32 cellular contexts compared by ENCODE assay signal in genomic region chr7:107345898-107346297, GRCh38.
"Had no signal": no experiment of that assay in that cellular context is flagged by ENCODE, and none has a peak within 500 bp of the region (broad histone marks: within the 10 kb centered on the region; RNA-seq: fewer than 3 reads in every experiment).

No MANE protein-coding gene starts in this region.

- H3K9me3 ChIP-seq: colonic mucosa, MG63, Peyer's patch had no signal

- ATAC-seq: activated CD4-positive, alpha-beta T cell treated with anti-CD3 and anti-CD28 coated beads for 36 hours; activated CD4-positive, CD25-positive, alpha-beta regulatory T cell treated with anti-CD3 and anti-CD28 coated beads, Interleukin-2, amount 50 U/mL, for 24 hours; activated CD8-positive, alpha-beta T cell treated with anti-CD3 and anti-CD28 coated beads, Interleukin-2, amount 10 ng/mL, durations not matched to agents 7 days and 5 days; PC-3; Right ventricle myocardium inferior; SK-N-SH treated with all-trans-retinoic acid at 6 μM for 48 hours; WTC11 had no signal

- H3K4me1 ChIP-seq: ascending aorta, colonic mucosa, Peyer's patch had no signal

- H3K27me3 ChIP-seq: ascending aorta, cardiac muscle cell, colonic mucosa, MG63, Peyer's patch had no signal

- H3K27ac ChIP-seq: ascending aorta, cardiac muscle cell, colonic mucosa, Peyer's patch, RWPE1 had no signal

- H3K36me3 ChIP-seq: ascending aorta, cardiac muscle cell, colonic mucosa, MG63, Peyer's patch had no signal

- DNase-seq: activated CD4-positive, alpha-beta T cell treated with anti-CD3 and anti-CD28 coated beads for 36 hours; activated CD4-positive, alpha-beta T cell treated with anti-CD3 and anti-CD28 coated beads, Interleukin-2, amount 10 ng/mL, durations not matched to agents 7 days and 5 days; activated CD4-positive, alpha-beta T cell treated with anti-CD3 and anti-CD28 coated beads, Interleukin-2, amount 50 U/mL, for 48 hours; activated CD8-positive, alpha-beta T cell treated with anti-CD3 and anti-CD28 coated beads, Interleukin-2, amount 10 ng/mL, durations not matched to agents 7 days and 5 days; activated gamma-delta T cell; activated naive CD4-positive, alpha-beta T cell treated with Interleukin-2 at 50 U/mL for 16 hours; activated naive CD8-positive, alpha-beta T cell treated with anti-CD3 and anti-CD28 coated beads, Interleukin-2, amount 10 ng/mL, durations not matched to agents 7 days and 5 days; activated T-cell treated with anti-CD3 and anti-CD28 coated beads, Interleukin-2, amount 50 U/mL, for 24 hours; amygdala; colonic mucosa; Kasumi-1; MG63; NCI-H1092; NCI-H1436 treated with DMSO at 0.1 percent for 48 hours; NCI-H1694 treated with DMSO at 0.1 percent for 48 hours; NCI-H2029; NCI-H345; NCI-H524 treated with DMSO at 0.1 percent for 48 hours; PC-3; Peyer's patch; SIG-M5; SW 1271; T-helper 1 cell; T-helper 2 cell; T1000 had no signal

- H3K4me3 ChIP-seq: ascending aorta, cardiac muscle cell, colonic mucosa, MG63, Peyer's patch had no signal
